In the genomic region with DNA sequence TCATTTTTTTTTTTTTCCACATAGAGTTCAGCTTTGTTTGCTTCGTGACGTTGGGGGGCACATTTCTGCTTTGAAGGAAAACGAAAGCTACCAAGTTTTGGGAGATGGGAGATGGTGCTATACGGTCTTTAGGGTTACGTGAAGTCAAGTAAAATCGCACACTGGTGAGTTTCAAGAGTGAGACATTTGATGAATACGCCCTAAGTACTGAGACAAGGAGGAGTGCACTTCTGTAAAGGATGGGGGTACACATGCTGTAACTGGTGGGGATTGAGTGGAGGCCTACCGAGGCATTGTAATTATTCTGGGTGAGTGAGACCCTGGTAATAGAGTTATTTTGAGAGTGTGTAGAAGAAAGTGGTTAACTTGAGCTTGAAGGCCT, we compare ENCODE assay signal across 7 cellular contexts. TPM values are rescaled to one million over a fixed set of nuclear protein-coding genes. Genes with fewer than 3 reads are reported as not detected.
DNase-seq lines count a peak whose midpoint lies in the region; ATAC-seq and TF ChIP-seq lines count a peak whose summit lies in the region.

No MANE protein-coding gene starts in this region.

- H3K4me3 ChIP-seq in SJSA1: peak overlapping the region; percentile 46
- H3K4me3 ChIP-seq in esophagus squamous epithelium: peak overlapping the region; percentile 41 to 69 (median 56)
- H3K4me3 ChIP-seq in neural progenitor cell: peak overlapping the region; percentile 63

- H3K9ac ChIP-seq in neural progenitor cell: peak overlapping the region; percentile 68

- peak overlapping the region; percentile 95 for H3K4me3 Mint-ChIP-seq in neural progenitor cell

- H3K27me3 ChIP-seq in SJSA1 (replicated peaks) (no peaks in the 10 kb centered on the region), esophagus squamous epithelium (no peaks in the 10 kb centered on the region), neural progenitor cell (no peaks in the 10 kb centered on the region)

- H3K27ac ChIP-seq in SJSA1 (peak overlapping the region; percentile 82), esophagus squamous epithelium (peak overlapping the region; percentile 73 to 86 (median 82)), neural progenitor cell (peak overlapping the region; percentile 77)

- H3K4me1 Mint-ChIP-seq in neural progenitor cell: peaks cover 3% of the 10 kb centered on the region

- TF ChIP-seq POLR2A in esophagus squamous epithelium (IDR thresholded peaks at IDR 0.05): no peak

- intact Hi-C loops in esophagus squamous epithelium (cut with DNase I): no loop called here

- no peaks in the 10 kb centered on the region for H4K20me1 ChIP-seq in neural progenitor cell (ENCODE audit: low read depth)

- H3K9me3 ChIP-seq in SJSA1 (replicated peaks): no peaks in the 10 kb centered on the region
- H3K9me3 ChIP-seq in esophagus squamous epithelium: no peaks in the 10 kb centered on the region
- peaks cover 7% of the 10 kb centered on the region for H3K9me3 ChIP-seq in neural progenitor cell (ENCODE audit: low read depth)

- H3K79me2 ChIP-seq in neural progenitor cell (ENCODE audit: low read depth): peaks cover 52% of the 10 kb centered on the region

- H3K4me1 ChIP-seq in SJSA1 (replicated peaks) (no peaks in the 10 kb centered on the region), esophagus squamous epithelium (peaks cover 0 to 19% (median 0%) of the 10 kb centered on the region in 3 donors), neural progenitor cell (no peaks in the 10 kb centered on the region)

- TF ChIP-seq CTCF in esophagus squamous epithelium (IDR thresholded peaks at IDR 0.05) (no peak), neural progenitor cell (IDR thresholded peaks at IDR 0.05) (no peak)

- peaks cover 5% of the 10 kb centered on the region for H3K27me3 Mint-ChIP-seq in neural progenitor cell (ENCODE audit: insufficient read depth, low read depth)

- H3K36me3 ChIP-seq in SJSA1 (no peaks in the 10 kb centered on the region), esophagus squamous epithelium (no peaks in the 10 kb centered on the region), neural progenitor cell (no peaks in the 10 kb centered on the region)

- H3K9me3 Mint-ChIP-seq in neural progenitor cell: peaks cover 10% of the 10 kb centered on the region

- ATAC-seq in GM21723 (IDR thresholded peaks at IDR 0.05; ENCODE audit: unreplicated experiment): peak; percentile 28
- ATAC-seq in HG02763 (IDR thresholded peaks at IDR 0.05; ENCODE audit: unreplicated experiment): no peak
- no peak for ATAC-seq in HG02870 (IDR thresholded peaks at IDR 0.05; ENCODE audit: unreplicated experiment)

- 0 to 35% methylated on average over 6 to 7 of the region's 8 CpGs for WGBS in esophagus squamous epithelium, 2 donors

- H3K27ac Mint-ChIP-seq in neural progenitor cell: peak overlapping the region; percentile 99

- DNase-seq in SJSA1 (ENCODE audit: low read depth in 1 of 2, low spot score in 2 of 2) (peak in 1 of 2 experiments; percentile 12), esophagus squamous epithelium (lab: John Stamatoyannopoulos, UW) (no peak), neural progenitor cell (ENCODE audit: low spot score) (no peak)
- DNase-seq in stimulated activated CD8-positive, alpha-beta memory T cell treated with anti-CD3 and anti-CD28 coated beads, Interleukin-4, amount 100 ng/mL, for 48 hours: no peak

- H3F3A ChIP-seq in neural progenitor cell (ENCODE audit: low read depth): peaks cover 4% of the 10 kb centered on the region

- peak overlapping the region; percentile 73 for H3K4me2 ChIP-seq in neural progenitor cell

- peak overlapping the region; percentile 69 for H2AFZ ChIP-seq in neural progenitor cell (replicated peaks)

- H3K36me3 Mint-ChIP-seq in neural progenitor cell: peaks cover 9% of the 10 kb centered on the region

RNA-seq across cellular contexts. Expression of gene SH3BGRL, which starts 0.5 kb away (rescaled TPM):
- 141 and 176 TPM in 2 replicates for total RNA-seq in SJSA1 (2014; rRNA removed; shearing (Covaris generic))
- 100 to 1,000 TPM in 2 of 4 donors, 10 to 100 TPM in 2; 29.9 to 111 (median 73.9) TPM for total RNA-seq in esophagus squamous epithelium
- 79.8 and 127 TPM in 2 replicates for total RNA-seq in neural progenitor cell (ENCODE audit: low replicate concordance)

RNA-seq across cellular contexts. Expression of gene HMGN5, which starts 0.7 kb away (rescaled TPM):
- total RNA-seq in SJSA1 (2014; rRNA removed; shearing (Covaris generic)): 1.1 and 2.5 TPM in 2 replicates
- total RNA-seq in esophagus squamous epithelium: 1 to 10 TPM in 3 of 4 donors, under 1 TPM in 1; 0.50 to 9.3 (median 2.3) TPM
- total RNA-seq in neural progenitor cell (ENCODE audit: low replicate concordance): 1.9 and 2.3 TPM in 2 replicates
